Comparison of ENCODE assay signal across 8 cellular contexts in genomic region chr18:35971661-35972196, GRCh38.
A peak's percentile ranks its signal among the peaks of the same experiment; 100 is the strongest.
DNase-seq lines count a peak whose midpoint lies in the region; ATAC-seq, FAIRE-seq and TF ChIP-seq lines count a peak whose summit lies in the region.

No MANE protein-coding gene starts in this region.

- intact Hi-C loops in endothelial cell of umbilical vein (cut with micrococcal nuclease) = loop anchor here (1.0 to 10.0 kb wide), 7 partner anchors 21 to 729 kb away; partner anchors contain the start of genes ELP2, GALNT1, SLC39A6 and ZNF397

- H3K9me3 Mint-ChIP-seq in naive thymus-derived CD8-positive, alpha-beta T cell = no peaks in the 10 kb centered on the region

- BruUV-seq in endothelial cell of umbilical vein (replicated peaks; lab: Mats Ljungman, UMichigan) = TSS peak; percentile 74

- H3K27me3 Mint-ChIP-seq in naive thymus-derived CD8-positive, alpha-beta T cell = peaks cover 0 to 1% (median 0%) of the 10 kb centered on the region in 5 donors

- TF ChIP-seq CTCF in AG04449 (IDR thresholded peaks at IDR 0.05; ENCODE audit: insufficient read depth, low read length, missing control alignments) (no peak), RWPE1 (conservative IDR thresholded peaks at IDR 0.05; ENCODE audit: low read depth) (no peak), endothelial cell of umbilical vein (IDR thresholded peaks at IDR 0.05; ENCODE audit: extremely low read depth in 1 of 2, insufficient read depth in 1 of 2, low read depth in 1 of 2, low read length in 2 of 2) (no peak)

- H3K9me3 ChIP-seq in endothelial cell of umbilical vein (replicated peaks; ENCODE audit: control insufficient read depth, insufficient read depth, low read length) = no peaks in the 10 kb centered on the region

- CTCF ChIA-PET in AG04449 (lab: Yijun Ruan, JAX) (interaction anchor here (3.6 kb wide), 1 partner anchor 22 kb away, joined by 17 read pairs; no protein-coding TSS in a partner anchor), RWPE1 (lab: Yijun Ruan, JAX) (no interaction called here), endothelial cell of umbilical vein (lab: Charles Lee) (interaction anchor here (1.0 to 1.9 kb wide), 6 partner anchors 21 to 585 kb away, joined by 3 to 8 read pairs (median 4); no protein-coding TSS in a partner anchor)

- H3K9ac ChIP-seq in endothelial cell of umbilical vein (replicated peaks; ENCODE audit: extremely low read depth, insufficient read depth, low read length) = peak overlapping the region; percentile 44

- H3K36me3 ChIP-seq in endothelial cell of umbilical vein (ENCODE audit: control insufficient read depth in 2 of 2, extremely low read depth in 1 of 2, insufficient read depth in 2 of 2, low read length in 2 of 2) = peaks cover 0 to 7% of the 10 kb centered on the region in 2 experiments

- peaks cover 20% of the 10 kb centered on the region for H3K79me2 ChIP-seq in endothelial cell of umbilical vein (ENCODE audit: control insufficient read depth, insufficient read depth, low read length)

- POLR2A ChIA-PET in AG04449 (lab: Yijun Ruan, JAX) (interaction anchor here (1.7 kb wide), 1 partner anchor 12 kb away, joined by 6 read pairs; no protein-coding TSS in a partner anchor), RWPE1 (lab: Yijun Ruan, JAX; ENCODE audit: low non-redundant PET) (no interaction called here), endothelial cell of umbilical vein (lab: Charles Lee) (interaction anchor here (0.7 kb wide), 1 partner anchor 88 kb away, joined by 4 read pairs; no protein-coding TSS in a partner anchor)
- POLR2A ChIA-PET in naive thymus-derived CD8-positive, alpha-beta T cell (lab: Charles Lee) = interaction anchor here (0.6 to 4.1 kb wide), 8 partner anchors 11 to 474 kb away, joined by 3 to 27 read pairs (median 6); partner anchors contain the start of genes ELP2, GALNT1, INO80C and RPRD1A

- peaks cover 0 to 19% (median 18%) of the 10 kb centered on the region in 3 donors for H3K36me3 Mint-ChIP-seq in naive thymus-derived CD8-positive, alpha-beta T cell

- ATAC-seq in GM18508 (IDR thresholded peaks at IDR 0.05; ENCODE audit: insufficient read depth, unreplicated experiment) (peak; percentile 16), HG03025 (IDR thresholded peaks at IDR 0.05; ENCODE audit: low FRiP score, unreplicated experiment) (peak; percentile 1)
- ATAC-seq in naive thymus-derived CD8-positive, alpha-beta T cell = peak in 1 of 2 donors; percentile 1

- H3K4me3 ChIP-seq in AG04449 (ENCODE audit: low read depth, low read length) (peak overlapping the region; percentile 95), endothelial cell of umbilical vein (replicated peaks in 1 of 3; ENCODE audit: insufficient read depth in 1 of 3, low read depth in 1 of 3, low read length in 3 of 3) (peak overlapping the region; percentile 83 to 99 (median 91))

- no peak for TF ChIP-seq POLR2A in endothelial cell of umbilical vein (IDR thresholded peaks at IDR 0.05; ENCODE audit: low read depth, low read length)

- H3K4me3 Mint-ChIP-seq in naive thymus-derived CD8-positive, alpha-beta T cell = peak overlapping the region; percentile 86 to 98 (median 96)

- no peaks in the 10 kb centered on the region for H3K9me1 ChIP-seq in endothelial cell of umbilical vein (replicated peaks; ENCODE audit: control insufficient read depth, extremely low read depth, insufficient read depth, low read length)

- no peaks in the 10 kb centered on the region for H4K20me1 ChIP-seq in endothelial cell of umbilical vein (replicated peaks; ENCODE audit: control insufficient read depth, extremely low read depth, insufficient read depth, low read length)

- peak overlapping the region; percentile 43 for H2AFZ ChIP-seq in endothelial cell of umbilical vein (ENCODE audit: low read depth, low read length)

- DNase-seq in AG04449 (ENCODE audit: low read depth, low spot score) = no peak
- DNase-seq in RWPE1 (ENCODE audit: low spot score) = no peak
- no peak for DNase-seq in endothelial cell of umbilical vein (ENCODE audit: low read depth, low spot score)
- peak in 1 of 10 donors; percentile 29 for DNase-seq in naive thymus-derived CD8-positive, alpha-beta T cell
- no peak for DNase-seq in dedifferentiated amniotic fluid mesenchymal stem cell (ENCODE audit: extremely low spot score)
- no peak for DNase-seq in GOT3 (lab: John Stamatoyannopoulos, UW)

- peak overlapping the region; percentile 90 for H3K4me2 ChIP-seq in endothelial cell of umbilical vein (ENCODE audit: insufficient read depth, low read length)

- peak overlapping the region; percentile 94 to 98 (median 97) for H3K27ac Mint-ChIP-seq in naive thymus-derived CD8-positive, alpha-beta T cell

- H3K27me3 ChIP-seq in endothelial cell of umbilical vein (ENCODE audit: control insufficient read depth in 2 of 2, insufficient read depth in 2 of 2, low read length in 2 of 2) = peaks cover 4% of the 10 kb centered on the region in 2 experiments

- dilution Hi-C loops in endothelial cell of umbilical vein (cut with MboI; ENCODE audit: extremely low pct_ligation_motif_present, low sequenced_read_pairs) = no loop called here

- no peak for FAIRE-seq in endothelial cell of umbilical vein (lab: Jason Lieb, UNC)

- H3K27ac ChIP-seq in RWPE1 = peak overlapping the region; percentile 91
- peak overlapping the region; percentile 9 for H3K27ac ChIP-seq in endothelial cell of umbilical vein (ENCODE audit: insufficient read depth, low read depth, low read length)

- peaks cover 34 to 68% (median 65%) of the 10 kb centered on the region in 4 donors for H3K4me1 Mint-ChIP-seq in naive thymus-derived CD8-positive, alpha-beta T cell

- peaks cover 18% of the 10 kb centered on the region for H3K4me1 ChIP-seq in endothelial cell of umbilical vein (ENCODE audit: control insufficient read depth, extremely low read depth, insufficient read depth, low read length)

TF ChIP-seq in endothelial cell of umbilical vein, 7 proteins besides CTCF, POLR2A, EP300 and RAD21:
- TF ChIP-seq POLR2AphosphoS5 (IDR thresholded peaks at IDR 0.05; ENCODE audit: insufficient read depth, low read depth, low read length) (no peak), MYC (IDR thresholded peaks at IDR 0.05; ENCODE audit: low read depth, low read length) (no peak), JUN (IDR thresholded peaks at IDR 0.05; ENCODE audit: borderline replicate concordance, insufficient read depth, insufficient read length, low read depth) (no peak), FOS (IDR thresholded peaks at IDR 0.05; ENCODE audit: borderline replicate concordance, insufficient read depth, low read length) (no peak), EZH2 (IDR thresholded peaks at IDR 0.05; ENCODE audit: borderline replicate concordance, low read depth, low read length, severe bottlenecking) (no peak), GATA2 (IDR thresholded peaks at IDR 0.05; ENCODE audit: insufficient read depth, insufficient read length, low read depth, low read length) (no peak)
- TF ChIP-seq, protein P1, sequence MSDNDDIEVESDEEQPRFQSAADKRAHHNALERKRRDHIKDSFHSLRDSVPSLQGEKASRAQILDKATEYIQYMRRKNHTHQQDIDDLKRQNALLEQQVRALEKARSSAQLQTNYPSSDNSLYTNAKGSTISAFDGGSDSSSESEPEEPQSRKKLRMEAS (IDR thresholded peaks at IDR 0.05; ENCODE audit: insufficient read depth, insufficient read length) = no peak
TF ChIP-seq in endothelial cell of umbilical vein: peak in this region for 0.
